Comparison of ENCODE assay signal across 2 cellular contexts in the genomic region with DNA sequence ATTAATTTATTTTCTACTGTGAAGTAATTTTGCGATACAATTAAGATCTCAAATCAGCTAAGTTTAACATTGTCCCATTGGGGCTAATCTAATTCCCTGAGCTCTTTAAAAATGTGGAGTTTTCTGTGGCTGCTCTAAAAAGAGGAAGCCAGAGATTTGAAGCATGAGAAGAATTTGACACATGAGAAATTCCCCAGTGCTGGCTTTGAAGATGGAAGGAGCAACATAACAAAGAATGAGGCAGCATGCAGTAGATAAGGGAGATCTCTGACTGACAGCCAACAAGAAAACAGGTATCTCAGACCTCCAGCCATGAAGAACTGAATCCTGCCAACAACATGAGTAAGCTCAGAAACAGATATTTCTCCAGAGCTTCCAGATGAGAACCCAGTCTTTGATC.
TF ChIP-seq lines count a peak whose summit lies in the region.

No MANE protein-coding gene starts in this region.

TF ChIP-seq in SK-N-SH, 30 proteins besides CTCF, POLR2A, EP300 and RAD21:
- TF ChIP-seq, protein P1, sequence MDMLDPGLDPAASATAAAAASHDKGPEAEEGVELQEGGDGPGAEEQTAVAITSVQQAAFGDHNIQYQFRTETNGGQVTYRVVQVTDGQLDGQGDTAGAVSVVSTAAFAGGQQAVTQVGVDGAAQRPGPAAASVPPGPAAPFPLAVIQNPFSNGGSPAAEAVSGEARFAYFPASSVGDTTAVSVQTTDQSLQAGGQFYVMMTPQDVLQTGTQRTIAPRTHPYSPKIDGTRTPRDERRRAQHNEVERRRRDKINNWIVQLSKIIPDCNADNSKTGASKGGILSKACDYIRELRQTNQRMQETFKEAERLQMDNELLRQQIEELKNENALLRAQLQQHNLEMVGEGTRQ (IDR thresholded peaks at IDR 0.05; ENCODE audit: borderline replicate concordance, low read depth, low read length) = no peak
- TF ChIP-seq SMC3 (IDR thresholded peaks at IDR 0.05; ENCODE audit: low read depth, low read length) (no peak), YY1 (IDR thresholded peaks at IDR 0.05; ENCODE audit: low read depth) (no peak), TAF1 (IDR thresholded peaks at IDR 0.05; ENCODE audit: borderline replicate concordance, low read depth, low read length) (no peak), JUND (IDR thresholded peaks at IDR 0.05) (no peak), TEAD4 (IDR thresholded peaks at IDR 0.05; ENCODE audit: borderline replicate concordance, insufficient read depth) (no peak), RFX5 (IDR thresholded peaks at IDR 0.05; ENCODE audit: low read length) (no peak), NFIC (IDR thresholded peaks at IDR 0.05; ENCODE audit: borderline replicate concordance) (no peak), MEF2A (IDR thresholded peaks at IDR 0.05; ENCODE audit: borderline replicate concordance, low read depth) (no peak)
- TF ChIP-seq, protein P2, sequence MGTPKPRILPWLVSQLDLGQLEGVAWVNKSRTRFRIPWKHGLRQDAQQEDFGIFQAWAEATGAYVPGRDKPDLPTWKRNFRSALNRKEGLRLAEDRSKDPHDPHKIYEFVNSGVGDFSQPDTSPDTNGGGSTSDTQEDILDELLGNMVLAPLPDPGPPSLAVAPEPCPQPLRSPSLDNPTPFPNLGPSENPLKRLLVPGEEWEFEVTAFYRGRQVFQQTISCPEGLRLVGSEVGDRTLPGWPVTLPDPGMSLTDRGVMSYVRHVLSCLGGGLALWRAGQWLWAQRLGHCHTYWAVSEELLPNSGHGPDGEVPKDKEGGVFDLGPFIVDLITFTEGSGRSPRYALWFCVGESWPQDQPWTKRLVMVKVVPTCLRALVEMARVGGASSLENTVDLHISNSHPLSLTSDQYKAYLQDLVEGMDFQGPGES (IDR thresholded peaks at IDR 0.05; ENCODE audit: low read depth, low read length) = no peak
- TF ChIP-seq, protein P3, sequence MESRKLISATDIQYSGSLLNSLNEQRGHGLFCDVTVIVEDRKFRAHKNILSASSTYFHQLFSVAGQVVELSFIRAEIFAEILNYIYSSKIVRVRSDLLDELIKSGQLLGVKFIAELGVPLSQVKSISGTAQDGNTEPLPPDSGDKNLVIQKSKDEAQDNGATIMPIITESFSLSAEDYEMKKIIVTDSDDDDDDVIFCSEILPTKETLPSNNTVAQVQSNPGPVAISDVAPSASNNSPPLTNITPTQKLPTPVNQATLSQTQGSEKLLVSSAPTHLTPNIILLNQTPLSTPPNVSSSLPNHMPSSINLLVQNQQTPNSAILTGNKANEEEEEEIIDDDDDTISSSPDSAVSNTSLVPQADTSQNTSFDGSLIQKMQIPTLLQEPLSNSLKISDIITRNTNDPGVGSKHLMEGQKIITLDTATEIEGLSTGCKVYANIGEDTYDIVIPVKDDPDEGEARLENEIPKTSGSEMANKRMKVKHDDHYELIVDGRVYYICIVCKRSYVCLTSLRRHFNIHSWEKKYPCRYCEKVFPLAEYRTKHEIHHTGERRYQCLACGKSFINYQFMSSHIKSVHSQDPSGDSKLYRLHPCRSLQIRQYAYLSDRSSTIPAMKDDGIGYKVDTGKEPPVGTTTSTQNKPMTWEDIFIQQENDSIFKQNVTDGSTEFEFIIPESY (IDR thresholded peaks at IDR 0.05; ENCODE audit: borderline replicate concordance, low read depth) = no peak
- TF ChIP-seq, protein P4, sequence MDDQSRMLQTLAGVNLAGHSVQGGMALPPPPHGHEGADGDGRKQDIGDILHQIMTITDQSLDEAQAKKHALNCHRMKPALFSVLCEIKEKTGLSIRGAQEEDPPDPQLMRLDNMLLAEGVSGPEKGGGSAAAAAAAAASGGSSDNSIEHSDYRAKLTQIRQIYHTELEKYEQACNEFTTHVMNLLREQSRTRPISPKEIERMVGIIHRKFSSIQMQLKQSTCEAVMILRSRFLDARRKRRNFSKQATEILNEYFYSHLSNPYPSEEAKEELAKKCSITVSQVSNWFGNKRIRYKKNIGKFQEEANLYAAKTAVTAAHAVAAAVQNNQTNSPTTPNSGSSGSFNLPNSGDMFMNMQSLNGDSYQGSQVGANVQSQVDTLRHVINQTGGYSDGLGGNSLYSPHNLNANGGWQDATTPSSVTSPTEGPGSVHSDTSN (IDR thresholded peaks at IDR 0.05) = no peak

TF ChIP-seq in WTC11, 78 proteins besides CTCF, POLR2A, EP300 and RAD21 (continued from another document):
- TF ChIP-seq FOXJ3 (CRISPR knock-in tag; IDR thresholded peaks at IDR 0.05; ENCODE audit: borderline replicate concordance) (no peak), ATF1 (CRISPR knock-in tag; IDR thresholded peaks at IDR 0.05) (no peak), EMX1 (CRISPR knock-in tag; IDR thresholded peaks at IDR 0.05) (no peak)
- TF ChIP-seq, protein P1 (CRISPR knock-in tag; IDR thresholded peaks at IDR 0.05) = no peak
- TF ChIP-seq, protein P5, sequence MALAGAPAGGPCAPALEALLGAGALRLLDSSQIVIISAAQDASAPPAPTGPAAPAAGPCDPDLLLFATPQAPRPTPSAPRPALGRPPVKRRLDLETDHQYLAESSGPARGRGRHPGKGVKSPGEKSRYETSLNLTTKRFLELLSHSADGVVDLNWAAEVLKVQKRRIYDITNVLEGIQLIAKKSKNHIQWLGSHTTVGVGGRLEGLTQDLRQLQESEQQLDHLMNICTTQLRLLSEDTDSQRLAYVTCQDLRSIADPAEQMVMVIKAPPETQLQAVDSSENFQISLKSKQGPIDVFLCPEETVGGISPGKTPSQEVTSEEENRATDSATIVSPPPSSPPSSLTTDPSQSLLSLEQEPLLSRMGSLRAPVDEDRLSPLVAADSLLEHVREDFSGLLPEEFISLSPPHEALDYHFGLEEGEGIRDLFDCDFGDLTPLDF (CRISPR knock-in tag; IDR thresholded peaks at IDR 0.05) = no peak
